Comparison of ENCODE assay signal across 1 cellular context in genomic region chr4:25568788-25569231, GRCh38.
TF ChIP-seq lines count a peak whose summit lies in the region.

No MANE protein-coding gene starts in this region.

TF ChIP-seq in H1, 55 proteins besides CTCF, POLR2A, EP300 and RAD21 (continued from another document):
- TF ChIP-seq CHD7 (IDR thresholded peaks at IDR 0.05; ENCODE audit: insufficient replicate concordance, low read length) (no peak), KDM1A (IDR thresholded peaks at IDR 0.05; ENCODE audit: borderline replicate concordance, low read length) (no peak), MAFK (IDR thresholded peaks at IDR 0.05; ENCODE audit: low read depth, low read length) (no peak), CHD1 (IDR thresholded peaks at IDR 0.05; ENCODE audit: low read depth, low read length) (no peak), CBX8 (IDR thresholded peaks at IDR 0.05; ENCODE audit: borderline replicate concordance, low read depth, low read length) (no peak), RXRA (IDR thresholded peaks at IDR 0.05; ENCODE audit: insufficient read depth, low read depth, low read length) (no peak), HDAC2 (IDR thresholded peaks at IDR 0.05; ENCODE audit: borderline replicate concordance in 1 of 2, low read depth in 2 of 2, low read length in 2 of 2) (no peak)
